Comparison of ENCODE assay signal across 21 cellular contexts in the genomic region with DNA sequence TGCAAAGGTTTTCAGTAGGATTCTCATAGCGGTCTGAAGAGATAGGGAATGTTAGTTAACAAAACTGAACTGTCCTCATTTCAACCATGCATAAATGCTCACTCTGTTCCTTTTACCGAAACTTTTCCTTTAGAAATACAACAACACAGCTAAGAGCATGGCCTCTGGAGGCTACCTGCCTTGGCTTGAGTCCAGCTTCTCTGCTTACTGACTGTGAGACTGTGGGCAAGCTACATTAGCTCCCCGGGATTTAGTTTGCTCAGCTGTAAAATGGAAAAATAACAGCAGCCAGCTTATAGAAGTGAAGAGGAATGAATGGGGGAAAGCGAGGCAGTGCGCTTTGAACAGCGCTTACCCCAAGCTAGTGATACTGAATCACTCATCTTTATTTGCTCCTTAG.
DNase-seq lines count a peak whose midpoint lies in the region; ATAC-seq, FAIRE-seq and TF ChIP-seq lines count a peak whose summit lies in the region.
"Had no signal": no experiment of that assay in that cellular context is flagged by ENCODE, and none has a peak within 500 bp of the region (broad histone marks: within the 10 kb centered on the region; RNA-seq: fewer than 3 reads in every experiment).

No MANE protein-coding gene starts in this region.

- CTCF ChIA-PET in activated CD8-positive, alpha-beta T cell treated with anti-CD3 and anti-CD28 coated beads for 36 hours (lab: Charles Lee) = no interaction called here

- no peak overlapping the region for H3K4me2 ChIP-seq in hepatocyte
- H3K4me2 ChIP-seq: KMS-11 had no signal

- H3K4me3 Mint-ChIP-seq in activated CD8-positive, alpha-beta T cell treated with anti-CD3 and anti-CD28 coated beads for 36 hours = no peak overlapping the region
- H3K4me3 Mint-ChIP-seq: CD4-positive, CD25-positive, alpha-beta regulatory T cell; HFFc6 had no signal

- DNase-seq in NCI-H1417 (lab: John Stamatoyannopoulos, UW) = peak; percentile 25 to 77 (median 41)
- DNase-seq in NCI-H1417 treated with DMSO at 0.1 percent for 48 hours (lab: John Stamatoyannopoulos, UW) = no peak
- no peak for DNase-seq in HTR-8/SVneo (ENCODE audit: insufficient read length, low spot score)
- peak; percentile 72 for DNase-seq in NCI-H748 (lab: John Stamatoyannopoulos, UW; ENCODE audit: unreplicated experiment)
- DNase-seq in hepatocyte (ENCODE audit: low spot score) = peak; percentile 10
- DNase-seq in ovary = no peak
- DNase-seq in Right ventricle myocardium inferior (ENCODE audit: missing footprints) = no peak
- DNase-seq in activated CD8-positive, alpha-beta T cell treated with anti-CD3 and anti-CD28 coated beads for 36 hours = no peak
- DNase-seq: BE2C; Caco-2; CD4-positive, CD25-positive, alpha-beta regulatory T cell; HFFc6; MV-4-11; NCI-H187 treated with DMSO at 0.1 percent for 48 hours; NCI-H226; NCI-H524 had no signal

- intact Hi-C loops in ovary (cut with DNase I) (loop anchor here in 3 of 4 donors (10.0 kb wide), 1 partner anchor 226 kb away; no protein-coding TSS in a partner anchor), Right ventricle myocardium inferior (cut with DNase I) (loop anchor here (5.0 kb wide), 1 partner anchor 228 kb away; no protein-coding TSS in a partner anchor)
- intact Hi-C loops in activated CD8-positive, alpha-beta T cell treated with anti-CD3 and anti-CD28 coated beads for 36 hours (cut with micrococcal nuclease) = no loop called here

- no peaks in the 10 kb centered on the region for H3K36me3 Mint-ChIP-seq in activated CD8-positive, alpha-beta T cell treated with anti-CD3 and anti-CD28 coated beads for 36 hours (ENCODE audit: low read depth)
- H3K36me3 Mint-ChIP-seq: CD4-positive, CD25-positive, alpha-beta regulatory T cell had no signal

- H3K27ac Mint-ChIP-seq in activated CD8-positive, alpha-beta T cell treated with anti-CD3 and anti-CD28 coated beads for 36 hours = no peak overlapping the region
- H3K27ac Mint-ChIP-seq: CD4-positive, CD25-positive, alpha-beta regulatory T cell; HFFc6 had no signal

- H3K36me3 ChIP-seq in hepatocyte (replicated peaks; ENCODE audit: insufficient read depth, low read depth) = no peaks in the 10 kb centered on the region
- H3K36me3 ChIP-seq in ovary = no peaks in the 10 kb centered on the region
- H3K36me3 ChIP-seq: BE2C had no signal

- no peak for TF ChIP-seq CTCF in hepatocyte (IDR thresholded peaks at IDR 0.05; ENCODE audit: poor library complexity)
- TF ChIP-seq CTCF in ovary (IDR thresholded peaks at IDR 0.05) = no peak
- TF ChIP-seq CTCF in activated CD8-positive, alpha-beta T cell treated with anti-CD3 and anti-CD28 coated beads for 36 hours (IDR thresholded peaks at IDR 0.05) = no peak

- no peaks in the 10 kb centered on the region for H3K27me3 ChIP-seq in hepatocyte
- H3K27me3 ChIP-seq in ovary = no peaks in the 10 kb centered on the region

- H3K4me1 ChIP-seq in hepatocyte (ENCODE audit: insufficient read depth) (peaks cover 11% of the 10 kb centered on the region), ovary (ENCODE audit: insufficient read depth) (no peaks in the 10 kb centered on the region)
- H3K4me1 ChIP-seq: BE2C had no signal

- no peaks in the 10 kb centered on the region for H3K9me3 ChIP-seq in hepatocyte (ENCODE audit: low read depth)
- no peaks in the 10 kb centered on the region for H3K9me3 ChIP-seq in ovary
- H3K9me3 ChIP-seq: BE2C, Caco-2 had no signal

- H2AFZ ChIP-seq in hepatocyte = no peak overlapping the region

- no peak for TF ChIP-seq EP300 in ovary (IDR thresholded peaks at IDR 0.05)

- no peaks in the 10 kb centered on the region for H3K9me2 ChIP-seq in hepatocyte (replicated peaks; ENCODE audit: insufficient read depth)

- POLR2A ChIA-PET in activated CD8-positive, alpha-beta T cell treated with anti-CD3 and anti-CD28 coated beads for 36 hours (lab: Charles Lee) = no interaction called here

- no peaks in the 10 kb centered on the region for H3K4me1 Mint-ChIP-seq in activated CD8-positive, alpha-beta T cell treated with anti-CD3 and anti-CD28 coated beads for 36 hours (ENCODE audit: low read depth)
- H3K4me1 Mint-ChIP-seq: CD4-positive, CD25-positive, alpha-beta regulatory T cell had no signal

- no peak overlapping the region for H3K27ac ChIP-seq in hepatocyte
- no peak overlapping the region for H3K27ac ChIP-seq in ovary
- H3K27ac ChIP-seq: KMS-11 had no signal

- H3K9me3 Mint-ChIP-seq in activated CD8-positive, alpha-beta T cell treated with anti-CD3 and anti-CD28 coated beads for 36 hours = no peaks in the 10 kb centered on the region
- H3K9me3 Mint-ChIP-seq: HFFc6 had no signal

- H3K27me3 Mint-ChIP-seq in activated CD8-positive, alpha-beta T cell treated with anti-CD3 and anti-CD28 coated beads for 36 hours = peaks cover 4% of the 10 kb centered on the region
- H3K27me3 Mint-ChIP-seq: CD4-positive, CD25-positive, alpha-beta regulatory T cell had no signal

- 84% methylated on average over 6 of the region's 6 CpGs for WGBS in hepatocyte (ENCODE audit: low lambda C conversion rate, missing lambda C conversion rate)
- 85 to 95% (median 85%) methylated on average over 6 of the region's 6 CpGs for WGBS in ovary, 3 donors

- no peaks in the 10 kb centered on the region for H4K20me1 ChIP-seq in hepatocyte (ENCODE audit: insufficient read depth, poor library complexity, severe bottlenecking)

- ATAC-seq in Right ventricle myocardium inferior = no peak
- no peak for ATAC-seq in activated CD8-positive, alpha-beta T cell treated with anti-CD3 and anti-CD28 coated beads for 36 hours
- ATAC-seq: Panc1 had no signal

- H3K4me3 ChIP-seq in hepatocyte (no peak overlapping the region), ovary (no peak overlapping the region)
- H3K4me3 ChIP-seq: SK-N-MC had no signal

- TF ChIP-seq POLR2A in ovary (IDR thresholded peaks at IDR 0.05) = no peak

- peaks cover 12% of the 10 kb centered on the region for H3K79me2 ChIP-seq in hepatocyte

- FAIRE-seq in HTR-8/SVneo (lab: Jason Lieb, UNC) = peak; percentile 58
- FAIRE-seq: GM12892, H54 had no signal

Comparison
In these comparisons a context has a peak if more than half of its experiments do, and no peak if none do; other contexts are left out.
1. DNase-seq: peak in NCI-H1417 (3 of 3), NCI-H748 (single experiment) and hepatocyte (single experiment); none in NCI-H1417 treated with DMSO at 0.1 percent for 48 hours (single experiment), HTR-8/SVneo (single experiment), ovary (0 of 5), Right ventricle myocardium inferior (single experiment) and activated CD8-positive, alpha-beta T cell treated with anti-CD3 and anti-CD28 coated beads for 36 hours (single experiment).